10 cellular contexts compared by ENCODE assay signal in the genomic region with DNA sequence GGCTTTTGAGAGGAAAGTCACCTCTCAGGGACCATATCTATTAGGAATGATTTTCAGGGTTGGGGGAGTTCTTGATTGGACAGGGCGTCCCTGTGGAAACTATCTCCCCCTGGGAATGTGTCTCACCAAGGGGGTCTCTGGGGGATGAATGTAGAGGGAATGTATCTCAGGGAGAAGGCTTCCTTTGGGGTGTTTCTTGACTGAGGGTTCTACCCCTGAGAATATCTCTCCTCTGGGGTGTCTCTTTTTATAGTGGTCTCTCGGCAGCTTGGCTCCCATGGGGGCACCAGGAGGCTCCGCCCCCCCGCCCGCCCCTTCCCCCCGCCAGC. TPM values are rescaled to one million over a fixed set of nuclear protein-coding genes. Genes with fewer than 3 reads are reported as not detected.
A peak's percentile ranks its signal among the peaks of the same experiment; 100 is the strongest.
DNase-seq lines count a peak whose midpoint lies in the region; ATAC-seq, FAIRE-seq and TF ChIP-seq lines count a peak whose summit lies in the region.
"Had no signal": no experiment of that assay in that cellular context is flagged by ENCODE, and none has a peak within 500 bp of the region (broad histone marks: within the 10 kb centered on the region; RNA-seq: fewer than 3 reads in every experiment).

No MANE protein-coding gene starts in this region.

- H3K27me3 ChIP-seq in HUES64 (ENCODE audit: insufficient read depth, low read length) (peaks cover 59% of the 10 kb centered on the region), breast epithelium (peaks cover 14 to 91% of the 10 kb centered on the region in 2 donors), parathyroid adenoma (ENCODE audit: control insufficient read depth, insufficient read depth, low read length) (no peaks in the 10 kb centered on the region)

- H3K4me3 ChIP-seq in HUES64 (ENCODE audit: low read length) (peak overlapping the region; percentile 36), breast epithelium (peak overlapping the region in 2 of 3 donors; percentile 43 to 65), parathyroid adenoma (ENCODE audit: low read depth, low read length) (no peak overlapping the region)

- H3K9me3 ChIP-seq in HUES64 (ENCODE audit: insufficient read depth, low read depth, low read length), result no peaks in the 10 kb centered on the region
- H3K9me3 ChIP-seq in breast epithelium, result no peaks in the 10 kb centered on the region
- no peaks in the 10 kb centered on the region for H3K9me3 ChIP-seq in parathyroid adenoma (ENCODE audit: control insufficient read depth, low read length)
- H3K9me3 ChIP-seq: prostate gland had no signal

- H3K36me3 ChIP-seq in HUES64 (ENCODE audit: insufficient read depth, low read length) (no peaks in the 10 kb centered on the region), breast epithelium (no peaks in the 10 kb centered on the region), parathyroid adenoma (ENCODE audit: control insufficient read depth, insufficient read depth, low read length) (no peaks in the 10 kb centered on the region)
- H3K36me3 ChIP-seq: prostate gland had no signal

- H3K9ac ChIP-seq in HUES64 (ENCODE audit: low read depth, low read length) (no peak overlapping the region), parathyroid adenoma (no peak overlapping the region)

- ATAC-seq in HG03196 (IDR thresholded peaks at IDR 0.05; ENCODE audit: unreplicated experiment), result no peak

- no peak overlapping the region for H3K4me2 ChIP-seq in parathyroid adenoma (ENCODE audit: low read length)

- H3K4me1 ChIP-seq in HUES64 (ENCODE audit: insufficient read depth, low read length) (peaks cover 10% of the 10 kb centered on the region), breast epithelium (peaks cover 5 to 6% of the 10 kb centered on the region in 2 donors), parathyroid adenoma (peaks cover 15% of the 10 kb centered on the region)

- no peaks in the 10 kb centered on the region for H3K79me2 ChIP-seq in parathyroid adenoma

- peak overlapping the region; percentile 78 for H2AFZ ChIP-seq in parathyroid adenoma

- no peak for FAIRE-seq in D721Med (lab: Jason Lieb, UNC)

- DNase-seq in NCI-H82 treated with DMSO at 0.1 percent for 48 hours (lab: John Stamatoyannopoulos, UW; ENCODE audit: unreplicated experiment), result peak; percentile 66
- no peak for DNase-seq in NCI-H82 (lab: John Stamatoyannopoulos, UW)
- DNase-seq in breast epithelium (ENCODE audit: low spot score in 2 of 2), result no peak
- DNase-seq in NCI-H345 treated with DMSO at 0.1 percent for 48 hours (lab: John Stamatoyannopoulos, UW; ENCODE audit: unreplicated experiment), result no peak
- DNase-seq in D721Med (ENCODE audit: insufficient read length, low spot score), result no peak

- no peak overlapping the region for H3K27ac ChIP-seq in HUES64 (ENCODE audit: low read depth, low read length)
- no peak overlapping the region for H3K27ac ChIP-seq in breast epithelium
- H3K27ac ChIP-seq in parathyroid adenoma, result no peak overlapping the region
- H3K27ac ChIP-seq: C4-2B, prostate gland had no signal

- TF ChIP-seq CTCF in breast epithelium (IDR thresholded peaks at IDR 0.05), result no peak
- TF ChIP-seq CTCF in parathyroid adenoma (IDR thresholded peaks at IDR 0.05), result no peak
- no peak for TF ChIP-seq CTCF in D721Med (IDR thresholded peaks at IDR 0.05; ENCODE audit: insufficient read depth, missing control alignments)

- intact Hi-C loops in breast epithelium (cut with DNase I; ENCODE audit: low total_unique reads), result no loop called here

- 6% methylated on average over 2 of the region's 6 CpGs for WGBS in HUES64

- no peak for TF ChIP-seq POLR2A in breast epithelium (IDR thresholded peaks at IDR 0.05)

RNA-seq across cellular contexts. Expression of gene RTBDN, which starts 1.0 kb away (rescaled TPM):
- 0.45 TPM for polyA plus RNA-seq in HUES64 (2013, experiment 1 of 2)
- polyA plus RNA-seq in HUES64 (2013, experiment 2 of 2), result 0.89 TPM
- not detected for total RNA-seq in breast epithelium

RNA-seq across cellular contexts. Expression of gene MAST1, which starts 4.9 kb away (rescaled TPM):
- 7.8 TPM for polyA plus RNA-seq in HUES64 (2013, experiment 1 of 2)
- 10.1 TPM for polyA plus RNA-seq in HUES64 (2013, experiment 2 of 2)
- under 1 TPM in 1 of 3 donors, not detected in 2; 0.88 TPM for total RNA-seq in breast epithelium

RNA-seq across cellular contexts. Expression of gene RNASEH2A, which starts 27.0 kb away (rescaled TPM):
- polyA plus RNA-seq in HUES64 (2013, experiment 1 of 2), result 59.2 TPM
- 65.6 TPM for polyA plus RNA-seq in HUES64 (2013, experiment 2 of 2)
- 1 to 10 TPM; 5.2 to 8.8 (median 8.5) TPM for total RNA-seq in breast epithelium

RNA-seq across cellular contexts. Expression of gene THSD8, which starts 31.5 kb away (rescaled TPM):
- polyA plus RNA-seq in HUES64 (2013, experiment 1 of 2), result 8.9 TPM
- polyA plus RNA-seq in HUES64 (2013, experiment 2 of 2), result 15.8 TPM
- total RNA-seq in breast epithelium, result not detected

RNA-seq across cellular contexts. Expression of gene PRDX2, which starts 31.8 kb away (rescaled TPM):
- polyA plus RNA-seq in HUES64 (2013, experiment 1 of 2), result 317 TPM
- polyA plus RNA-seq in HUES64 (2013, experiment 2 of 2), result 333 TPM
- 100 to 1,000 TPM; 150 to 199 (median 199) TPM for total RNA-seq in breast epithelium
